9 cellular contexts compared by ENCODE assay signal in the genomic region with DNA sequence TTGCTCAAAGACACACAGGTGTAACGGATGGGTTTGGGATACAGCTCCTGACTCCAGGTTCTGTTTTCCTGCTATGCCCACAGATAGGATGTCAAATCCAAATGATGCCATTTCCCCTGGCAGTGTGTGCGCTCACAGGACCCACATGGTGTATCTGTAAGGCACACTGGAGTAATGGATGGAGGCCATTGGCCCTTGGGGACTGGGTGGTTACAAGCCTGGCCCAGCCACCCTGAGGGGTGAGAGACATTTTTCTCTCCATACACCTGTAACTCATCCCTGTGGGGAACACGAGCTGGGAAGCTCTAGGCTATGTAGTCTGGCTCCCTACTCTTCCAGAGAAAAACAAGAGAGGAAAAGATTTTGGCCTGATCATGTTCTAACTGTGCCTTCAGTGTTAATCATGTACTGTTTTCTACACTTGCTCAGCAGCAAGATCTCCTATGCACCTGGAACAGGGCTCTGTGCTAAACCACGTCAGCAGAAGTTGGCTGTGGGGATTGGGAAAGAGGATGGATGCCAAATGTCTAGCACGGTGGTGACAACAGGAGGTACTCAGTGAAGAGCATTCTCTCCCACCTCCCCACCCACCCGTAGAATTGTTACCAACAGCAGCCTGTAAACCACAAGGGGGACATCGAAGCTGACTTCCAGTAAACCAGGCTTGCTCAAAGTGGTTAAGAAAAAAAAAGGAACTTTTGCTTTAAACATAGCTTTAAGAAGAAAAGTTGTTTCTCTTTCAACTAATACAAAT.
A peak's percentile ranks its signal among the peaks of the same experiment; 100 is the strongest.
DNase-seq lines count a peak whose midpoint lies in the region; ATAC-seq and TF ChIP-seq lines count a peak whose summit lies in the region.
"Had no signal": no experiment of that assay in that cellular context is flagged by ENCODE, and none has a peak within 500 bp of the region (broad histone marks: within the 10 kb centered on the region; RNA-seq: fewer than 3 reads in every experiment).

No MANE protein-coding gene starts in this region.

- H3K27me3 ChIP-seq in BE2C = no peaks in the 10 kb centered on the region
- no peaks in the 10 kb centered on the region for H3K27me3 ChIP-seq in endocrine pancreas (ENCODE audit: control insufficient read depth, insufficient read depth, low read length)
- no peaks in the 10 kb centered on the region for H3K27me3 ChIP-seq in Peyer's patch

- H3K36me3 ChIP-seq in BE2C = no peaks in the 10 kb centered on the region
- no peaks in the 10 kb centered on the region for H3K36me3 ChIP-seq in endocrine pancreas (ENCODE audit: control insufficient read depth, insufficient read depth, low read length)
- peaks cover 3% of the 10 kb centered on the region for H3K36me3 ChIP-seq in mucosa of descending colon (ENCODE audit: low read depth)
- no peaks in the 10 kb centered on the region for H3K36me3 ChIP-seq in Peyer's patch

- no peaks in the 10 kb centered on the region; the same call in 1 of the 2 replicates for H3K9me3 ChIP-seq in BE2C
- no peaks in the 10 kb centered on the region for H3K9me3 ChIP-seq in endocrine pancreas (ENCODE audit: control insufficient read depth, low read length)
- no peaks in the 10 kb centered on the region for H3K9me3 ChIP-seq in mucosa of descending colon
- no peaks in the 10 kb centered on the region for H3K9me3 ChIP-seq in Peyer's patch

- H3K4me3 ChIP-seq in BE2C (ENCODE audit: low read depth, low read length) (no peak overlapping the region), endocrine pancreas (ENCODE audit: control insufficient read depth, insufficient read depth, low read length) (peak overlapping the region; percentile 24), mucosa of descending colon (no peak overlapping the region), Peyer's patch (no peak overlapping the region)

- in situ Hi-C loops in KBM-7 (cut with MboI; ENCODE audit: low pct_unique_long_range_greater_than_20kb, low sequenced_read_pairs) = no loop called here

- no peak for DNase-seq in BE2C
- DNase-seq in KBM-7 = peak; percentile 60
- no peak for DNase-seq in mucosa of descending colon
- no peak for DNase-seq in Peyer's patch
- DNase-seq in HT-29 (ENCODE audit: low spot score) = no peak
- DNase-seq in activated gamma-delta T cell treated with Interleukin-2 at 50 U/mL for 16 hours = no peak
- no peak for DNase-seq in HCEC 1CT

- peak; percentile 23 for ATAC-seq in mucosa of descending colon

- TF ChIP-seq CTCF in BE2C (IDR thresholded peaks at IDR 0.05; ENCODE audit: low read depth, low read length) (0 out of 2 replicates have a peak, but pooled peaks have one; percentile 4), mucosa of descending colon (IDR thresholded peaks at IDR 0.05) (no peak), Peyer's patch (IDR thresholded peaks at IDR 0.05) (peak in 1 of 6 experiments; percentile 4)

- no peaks in the 10 kb centered on the region for H3K4me1 ChIP-seq in BE2C
- H3K4me1 ChIP-seq in endocrine pancreas (ENCODE audit: control insufficient read depth, insufficient read depth, low read length) = peaks cover 8% of the 10 kb centered on the region
- H3K4me1 ChIP-seq in mucosa of descending colon (ENCODE audit: low read depth) = peaks cover 7% of the 10 kb centered on the region
- peaks cover 0 to 16% (median 0%) of the 10 kb centered on the region in 4 donors for H3K4me1 ChIP-seq in Peyer's patch

- H3K27ac ChIP-seq in Peyer's patch = peak overlapping the region in 1 of 4 donors; percentile 20
- H3K27ac ChIP-seq: KMS-11 had no signal

- TF ChIP-seq POLR2A in Peyer's patch (IDR thresholded peaks at IDR 0.05) = no peak

- H3K9ac ChIP-seq in endocrine pancreas (ENCODE audit: control insufficient read depth, insufficient read depth, low read length) = no peak overlapping the region
- H3K9ac ChIP-seq: KMS-11 had no signal

- intact Hi-C loops in mucosa of descending colon (cut with DNase I, micrococcal nuclease) = no loop called here
